In genomic region chr1:9338354-9339250, GRCh38 we compare ENCODE assay signal across 12 cellular contexts. TPM values are rescaled to one million over a fixed set of nuclear protein-coding genes. Genes with fewer than 3 reads are reported as not detected.
A peak's percentile ranks its signal among the peaks of the same experiment; 100 is the strongest.
DNase-seq lines count a peak whose midpoint lies in the region; ATAC-seq and TF ChIP-seq lines count a peak whose summit lies in the region.
"Had no signal": no experiment of that assay in that cellular context is flagged by ENCODE, and none has a peak within 500 bp of the region (broad histone marks: within the 10 kb centered on the region; RNA-seq: fewer than 3 reads in every experiment).

No MANE protein-coding gene starts in this region.

- BruUV-seq in IMR-90 (replicated peaks; lab: Mats Ljungman, UMichigan): no TSS peak

- H3K4me3 ChIP-seq in IMR-90 (ENCODE audit: insufficient read depth, low read depth, low read length) (no peak overlapping the region), mesenchymal stem cell (ENCODE audit: insufficient read depth in 1 of 2, low read depth in 1 of 2, low read length in 2 of 2) (no peak overlapping the region), subcutaneous abdominal adipose tissue (ENCODE audit: low read depth in 1 of 5, low read length in 5 of 5) (peak overlapping the region in 1 of 5 donors; percentile 2)

- H2BK120ac ChIP-seq in IMR-90 (ENCODE audit: low read depth, low read length) (no peak overlapping the region), mesenchymal stem cell (ENCODE audit: low read depth, low read length) (no peak overlapping the region)

- H2AK5ac ChIP-seq in IMR-90 (ENCODE audit: low read depth, low read length): peak overlapping the region; percentile 24; the same call in 1 of the 2 replicates
- H2AK5ac ChIP-seq in mesenchymal stem cell (ENCODE audit: low read length, severe bottlenecking): no peak overlapping the region

- H3K27ac ChIP-seq in IMR-90 (ENCODE audit: insufficient read depth, low read length) (no peak overlapping the region), mesenchymal stem cell (ENCODE audit: low read length, poor library complexity, severe bottlenecking) (no peak overlapping the region), subcutaneous abdominal adipose tissue (ENCODE audit: low read depth, low read length) (peak overlapping the region; percentile 41)

- H3K4me2 ChIP-seq in IMR-90 (ENCODE audit: low read depth, low read length): no peak overlapping the region
- H3K4me2 ChIP-seq in mesenchymal stem cell (ENCODE audit: low read length, poor library complexity, severe bottlenecking): no peak overlapping the region

- H3K9me3 Mint-ChIP-seq in endothelial cell (ENCODE audit: unreplicated experiment): no peaks in the 10 kb centered on the region
- H3K9me3 Mint-ChIP-seq: memory B cell had no signal

- H4K8ac ChIP-seq in IMR-90 (ENCODE audit: low read depth in 2 of 2, low read length in 2 of 2) (no peak overlapping the region), mesenchymal stem cell (ENCODE audit: low read length) (peak overlapping the region; percentile 19)

- H3K18ac ChIP-seq in IMR-90 (ENCODE audit: low read depth, low read length) (no peak overlapping the region), mesenchymal stem cell (ENCODE audit: low read depth in 1 of 2, low read length in 2 of 2) (no peak overlapping the region)

- peak overlapping the region; percentile 65 for H2AK9ac ChIP-seq in IMR-90 (replicated peaks; ENCODE audit: low read depth, low read length, poor library complexity)

- TF ChIP-seq POLR2A in IMR-90 (IDR thresholded peaks at IDR 0.05; ENCODE audit: low read depth, low read length): no peak

- H3K14ac ChIP-seq in IMR-90 (replicated peaks; ENCODE audit: low read depth, low read length) (no peak overlapping the region), mesenchymal stem cell (ENCODE audit: low read length in 2 of 2) (peak overlapping the region in 1 of 2 experiments; percentile 67)

- H3K4ac ChIP-seq in IMR-90 (ENCODE audit: low read depth, low read length) (no peak overlapping the region), mesenchymal stem cell (ENCODE audit: low read depth in 1 of 2, low read length in 2 of 2) (no peak overlapping the region)

- no peak overlapping the region for H3K9ac ChIP-seq in IMR-90 (ENCODE audit: low read depth, low read length)
- H3K9ac ChIP-seq in mesenchymal stem cell (ENCODE audit: low read length): peak overlapping the region; percentile 81
- H3K9ac ChIP-seq in subcutaneous abdominal adipose tissue (ENCODE audit: low read length in 5 of 5): peak overlapping the region in 3 of 5 donors; percentile 16 to 59 (median 40)

- H3K9me3 ChIP-seq in IMR-90 (ENCODE audit: control insufficient read depth, insufficient read depth, low read length) (no peaks in the 10 kb centered on the region), mesenchymal stem cell (ENCODE audit: control insufficient read depth, low read length) (no peaks in the 10 kb centered on the region), subcutaneous abdominal adipose tissue (ENCODE audit: control insufficient read depth in 5 of 5, low read length in 5 of 5) (peaks cover 0 to 3% (median 0%) of the 10 kb centered on the region in 5 donors)

- H2BK5ac ChIP-seq in IMR-90 (ENCODE audit: low read depth, low read length, poor library complexity, severe bottlenecking) (no peak overlapping the region), mesenchymal stem cell (ENCODE audit: low read depth, low read length, poor library complexity, severe bottlenecking) (no peak overlapping the region)

- H2AFZ ChIP-seq in IMR-90 (replicated peaks; ENCODE audit: low read length, poor library complexity) (no peak overlapping the region), mesenchymal stem cell (ENCODE audit: low read depth, low read length) (no peak overlapping the region)

- 80% methylated on average over 11 of the region's 26 CpGs; no CpG with 5 or more reads in 1 of the 2 experiments for WGBS in IMR-90 (ENCODE audit: extremely low coverage in 2 of 2, insufficient read length in 1 of 2), 2 experiments
- 84% methylated on average over 26 of the region's 26 CpGs for WGBS in mesenchymal stem cell

- no peak overlapping the region for H4K91ac ChIP-seq in IMR-90 (ENCODE audit: insufficient read depth, low read depth, low read length)
- H4K91ac ChIP-seq in mesenchymal stem cell (ENCODE audit: low read length): no peak overlapping the region

- H4K5ac ChIP-seq in IMR-90 (ENCODE audit: low read depth, low read length): no peak overlapping the region

- peaks cover 91% of the 10 kb centered on the region for H4K20me1 ChIP-seq in IMR-90 (ENCODE audit: insufficient read depth, low read length)

- H3K27me3 Mint-ChIP-seq in endothelial cell (ENCODE audit: unreplicated experiment): peaks cover 7% of the 10 kb centered on the region
- H3K27me3 Mint-ChIP-seq: memory B cell had no signal

- H3K4me3 Mint-ChIP-seq in endothelial cell (ENCODE audit: unreplicated experiment): no peak overlapping the region
- H3K4me3 Mint-ChIP-seq: memory B cell had no signal

- peak overlapping the region in 1 of 2 experiments; percentile 24 for H2BK12ac ChIP-seq in mesenchymal stem cell (ENCODE audit: low read length in 2 of 2)

- intact Hi-C loops in IMR-90 (cut with micrococcal nuclease): no loop called here

- no peaks in the 10 kb centered on the region for H3K36me3 Mint-ChIP-seq in endothelial cell (ENCODE audit: low read depth, unreplicated experiment)

- no peak overlapping the region for H3K56ac ChIP-seq in IMR-90 (ENCODE audit: extremely low read depth, insufficient read depth, low read length)

- TF ChIP-seq CTCF in IMR-90 (conservative IDR thresholded peaks at IDR 0.05; ENCODE audit: low read depth, low read length): no peak
- no peak for TF ChIP-seq CTCF in endothelial cell (IDR thresholded peaks at IDR 0.05; ENCODE audit: unreplicated experiment)

- H3K36me3 ChIP-seq in IMR-90 (ENCODE audit: control insufficient read depth, insufficient read depth, low read length): no peaks in the 10 kb centered on the region
- H3K36me3 ChIP-seq in mesenchymal stem cell (ENCODE audit: control insufficient read depth in 1 of 2, insufficient read depth in 2 of 2, low read depth in 1 of 2, low read length in 2 of 2): peaks cover 38 to 52% of the 10 kb centered on the region in 2 experiments
- H3K36me3 ChIP-seq in subcutaneous abdominal adipose tissue (ENCODE audit: control insufficient read depth in 5 of 5, insufficient read depth in 5 of 5, low read length in 5 of 5): peaks cover 0 to 6% (median 0%) of the 10 kb centered on the region in 5 donors

- DNase-seq in IMR-90 (no peak), endothelial cell (ENCODE audit: low spot score) (peak; percentile 66), mesenchymal stem cell (no peak), C1 segment of cervical spinal cord (lab: John Stamatoyannopoulos, UW) (no peak), HT-29 (ENCODE audit: low spot score) (no peak)
- no peak for DNase-seq in stimulated activated CD4-positive, alpha-beta T cell treated with anti-CD3 and anti-CD28 coated beads, Interleukin-2, amount 100 ng/mL, for 24 hours
- DNase-seq: amygdala; NCI-H1694 treated with DMSO at 0.1 percent for 48 hours; stimulated activated CD4-positive, alpha-beta T cell treated with anti-CD3 and anti-CD28 coated beads, Interleukin-12 subunit alpha, Interleukin-12 subunit beta, amount 100 ng/mL, for 4 hours had no signal

- H3K23ac ChIP-seq in IMR-90 (ENCODE audit: low read depth, low read length): no peak overlapping the region
- no peak overlapping the region for H3K23ac ChIP-seq in mesenchymal stem cell (ENCODE audit: low read length in 2 of 2)

- H3K9me1 ChIP-seq in IMR-90 (ENCODE audit: insufficient read depth, low read length): peaks cover 11% of the 10 kb centered on the region

- no peak for TF ChIP-seq RAD21 in IMR-90 (IDR thresholded peaks at IDR 0.05; ENCODE audit: low read length)

- dilution Hi-C loops in IMR-90 (cut with HindIII; ENCODE audit: low sequenced_read_pairs, unreplicated experiment): no loop called here

- no peaks in the 10 kb centered on the region for H3K27me3 ChIP-seq in IMR-90 (ENCODE audit: control insufficient read depth, insufficient read depth, low read length)
- no peaks in the 10 kb centered on the region for H3K27me3 ChIP-seq in mesenchymal stem cell (ENCODE audit: control insufficient read depth in 1 of 2, insufficient read depth in 1 of 2, low read length in 2 of 2)
- no peaks in the 10 kb centered on the region for H3K27me3 ChIP-seq in subcutaneous abdominal adipose tissue (ENCODE audit: control insufficient read depth in 5 of 5, insufficient read depth in 4 of 5, low read length in 5 of 5)

- no peak for ATAC-seq in IMR-90 (ENCODE audit: low read depth)
- ATAC-seq in HG03095 (IDR thresholded peaks at IDR 0.05; ENCODE audit: unreplicated experiment): no peak

- in situ Hi-C loops in IMR-90 (cut with MboI; ENCODE audit: low sequenced_read_pairs): no loop called here

- H3K27ac Mint-ChIP-seq in endothelial cell (ENCODE audit: unreplicated experiment): peak overlapping the region; percentile 94
- H3K27ac Mint-ChIP-seq: memory B cell had no signal

- H3K79me1 ChIP-seq in IMR-90 (ENCODE audit: low read depth in 1 of 2, low read length in 2 of 2) (peaks cover 50 to 88% of the 10 kb centered on the region in 2 experiments), mesenchymal stem cell (replicated peaks; ENCODE audit: low read length, poor library complexity, severe bottlenecking) (peaks cover 21% of the 10 kb centered on the region)

- POLR2A ChIA-PET in IMR-90 (lab: Charles Lee; ENCODE audit: unreplicated experiment): no interaction called here

- H3K4me1 ChIP-seq in IMR-90 (ENCODE audit: control insufficient read depth, insufficient read depth, low read length) (peaks cover 9% of the 10 kb centered on the region; the same call in 1 of the 2 replicates), mesenchymal stem cell (ENCODE audit: control insufficient read depth, insufficient read depth, low read depth, low read length) (peaks cover 41% of the 10 kb centered on the region), subcutaneous abdominal adipose tissue (ENCODE audit: control insufficient read depth in 5 of 5, insufficient read depth in 5 of 5, low read length in 5 of 5) (peaks cover 6 to 54% (median 49%) of the 10 kb centered on the region in 5 donors)

- H2BK20ac ChIP-seq in IMR-90 (ENCODE audit: low read depth, low read length): no peak overlapping the region

- H3K4me1 Mint-ChIP-seq in endothelial cell (ENCODE audit: unreplicated experiment): peaks cover 25% of the 10 kb centered on the region
- H3K4me1 Mint-ChIP-seq: memory B cell had no signal

- H2BK15ac ChIP-seq in IMR-90 (ENCODE audit: low read depth, low read length) (no peak overlapping the region), mesenchymal stem cell (ENCODE audit: low read depth, poor library complexity, severe bottlenecking) (no peak overlapping the region)

- CTCF ChIA-PET in IMR-90 (lab: Yijun Ruan, JAX): no interaction called here

TF ChIP-seq in IMR-90, 13 proteins besides CTCF, POLR2A, EP300 and RAD21 (continues in another document):
- TF ChIP-seq MXI1 (IDR thresholded peaks at IDR 0.05; ENCODE audit: borderline replicate concordance, low read depth, low read length): no peak

RNA-seq across cellular contexts. Expression of gene SPSB1, which starts 45.9 kb away (rescaled TPM):
- 15.0 and 16.7 TPM in 2 replicates for total RNA-seq in IMR-90 (2012; rRNA removed)
- 17.6 and 19.8 TPM in 2 replicates for polyA plus RNA-seq in IMR-90 (2012; rRNA removed)
- polyA plus RNA-seq in IMR-90 (2012; cell fraction: cytosol; rRNA removed): 22.0 and 35.7 TPM in 2 replicates
- polyA plus RNA-seq in IMR-90 (2012; cell fraction: nucleus; rRNA removed; ENCODE audit: low replicate concordance): 16.5 and 24.0 TPM in 2 replicates
- total RNA-seq in endothelial cell (ENCODE audit: unreplicated experiment): 8.1 TPM
- 34.8 TPM for polyA plus RNA-seq in mesenchymal stem cell (2013, experiment 1 of 2)
- 35.0 TPM for polyA plus RNA-seq in mesenchymal stem cell (2013, experiment 2 of 2)
- total RNA-seq in HT-29 (2014; rRNA removed; shearing (Covaris generic)): 8.3 and 11.9 TPM in 2 replicates
